Comparison of ENCODE assay signal across 8 cellular contexts in the genomic region with DNA sequence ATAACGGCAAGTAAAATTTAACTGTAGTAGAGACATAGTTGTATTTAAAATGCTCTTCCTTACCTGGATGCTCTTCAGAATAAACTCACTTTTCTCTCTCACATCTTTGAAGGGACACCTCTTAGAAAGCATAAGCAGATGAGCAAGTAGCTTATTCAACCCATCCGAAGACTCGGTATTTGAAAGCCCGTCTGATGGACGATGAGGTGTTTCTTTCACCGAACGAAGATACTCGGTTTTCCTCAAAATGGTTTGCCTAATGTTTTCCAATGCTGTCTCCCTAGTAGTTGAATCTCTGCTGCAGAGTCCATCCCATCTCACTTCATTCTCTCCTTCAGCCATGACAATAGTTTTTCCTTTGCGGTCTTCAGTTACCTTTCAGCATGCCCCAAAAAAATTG. TPM values are rescaled to one million over a fixed set of nuclear protein-coding genes. Genes with fewer than 3 reads are reported as not detected.
A peak's percentile ranks its signal among the peaks of the same experiment; 100 is the strongest.
DNase-seq lines count a peak whose midpoint lies in the region; ATAC-seq and TF ChIP-seq lines count a peak whose summit lies in the region.

No MANE protein-coding gene starts in this region.

- H3K9me3 ChIP-seq in cardiac muscle cell (ENCODE audit: low read depth), result no peaks in the 10 kb centered on the region

- no peak for TF ChIP-seq CTCF in cardiac muscle cell (IDR thresholded peaks at IDR 0.05; ENCODE audit: low read depth, low read length)
- no peak for TF ChIP-seq CTCF in WI38 (IDR thresholded peaks at IDR 0.05; ENCODE audit: low read depth, low read length)

- ATAC-seq in Right ventricle myocardium inferior, result no peak
- no peak for ATAC-seq in HG03280 (IDR thresholded peaks at IDR 0.05; ENCODE audit: unreplicated experiment)

- H3K4me3 ChIP-seq in cardiac muscle cell (peak overlapping the region; percentile 67), WI38 (ENCODE audit: low read depth, low read length) (peak overlapping the region; percentile 82), skeletal muscle cell (ENCODE audit: low read depth, low read length) (peak overlapping the region; percentile 85)

- H3K27ac ChIP-seq in cardiac muscle cell, result peak overlapping the region; percentile 98

- H3K27me3 ChIP-seq in cardiac muscle cell, result no peaks in the 10 kb centered on the region

- intact Hi-C loops in Right ventricle myocardium inferior (cut with DNase I), result loop anchor here (1.0 to 5.0 kb wide), 2 partner anchors 122 to 196 kb away; no protein-coding TSS in a partner anchor

- peaks cover 12% of the 10 kb centered on the region for H3K4me1 ChIP-seq in cardiac muscle cell (ENCODE audit: low read depth)

- DNase-seq in cardiac muscle cell (ENCODE audit: low read depth in 1 of 2, low spot score in 1 of 2) (no peak), Right ventricle myocardium inferior (ENCODE audit: missing footprints) (no peak), globus pallidus (ENCODE audit: low spot score) (peak; percentile 35), skeletal muscle cell (ENCODE audit: low read depth) (no peak), COR-L47 (lab: John Stamatoyannopoulos, UW) (no peak), SKM-1 (lab: John Stamatoyannopoulos, UW; ENCODE audit: unreplicated experiment) (no peak)

- H3K36me3 ChIP-seq in cardiac muscle cell, result no peaks in the 10 kb centered on the region

RNA-seq across cellular contexts. Expression of a gene that starts 0.9 kb away (rescaled TPM):
- total RNA-seq in cardiac muscle cell, result 16.4 and 22.0 TPM in 2 replicates
- polyA plus RNA-seq in cardiac muscle cell, result 17.9 and 21.5 TPM in 2 replicates
- total RNA-seq in Right ventricle myocardium inferior, result 60.2 TPM

RNA-seq across cellular contexts. Expression of a gene that starts 1.6 kb away (rescaled TPM):
- total RNA-seq in cardiac muscle cell (11.2 and 14.5 TPM in 2 replicates), Right ventricle myocardium inferior (7.7 TPM)
- polyA plus RNA-seq in cardiac muscle cell, result 15.8 and 23.9 TPM in 2 replicates
